ENCODE assay signal across 8 cellular contexts in genomic region chr2:37982147-37982582, GRCh38. TPM values are rescaled to one million over a fixed set of nuclear protein-coding genes. Genes with fewer than 3 reads are reported as not detected.
DNase-seq lines count a peak whose midpoint lies in the region; ATAC-seq and TF ChIP-seq lines count a peak whose summit lies in the region.

No MANE protein-coding gene starts in this region.

- H3K4me2 ChIP-seq in smooth muscle cell, result peak overlapping the region; percentile 83

- no peaks in the 10 kb centered on the region for H3K27me3 ChIP-seq in iPS-15b (ENCODE audit: control insufficient read depth, insufficient read depth, low read length)
- H3K27me3 ChIP-seq in smooth muscle cell (ENCODE audit: low read depth), result no peaks in the 10 kb centered on the region

- peaks cover 6% of the 10 kb centered on the region for H3K4me1 ChIP-seq in iPS-15b (ENCODE audit: control insufficient read depth, insufficient read depth, low read length)
- no peaks in the 10 kb centered on the region for H3K4me1 ChIP-seq in smooth muscle cell (ENCODE audit: low read depth)

- H3K79me2 ChIP-seq in smooth muscle cell (ENCODE audit: low read depth), result no peaks in the 10 kb centered on the region

- peak overlapping the region; percentile 81 for H2AFZ ChIP-seq in smooth muscle cell (ENCODE audit: low read depth)

- H3F3A ChIP-seq in smooth muscle cell (ENCODE audit: low read depth), result no peaks in the 10 kb centered on the region

- H4K20me1 ChIP-seq in smooth muscle cell (ENCODE audit: low read depth), result no peaks in the 10 kb centered on the region

- H3K36me3 ChIP-seq in iPS-15b (ENCODE audit: control insufficient read depth, insufficient read depth, low read length) (no peaks in the 10 kb centered on the region), smooth muscle cell (ENCODE audit: low read depth) (no peaks in the 10 kb centered on the region)

- H3K9ac ChIP-seq in iPS-15b (ENCODE audit: low read depth, low read length) (no peak overlapping the region), smooth muscle cell (ENCODE audit: low read depth) (no peak overlapping the region)

- in situ Hi-C loops in astrocyte of the cerebellum (cut with HindIII; ENCODE audit: low sequenced_read_pairs), result no loop called here

- H3K9me3 ChIP-seq in iPS-15b (ENCODE audit: control insufficient read depth, insufficient read depth, low read length) (no peaks in the 10 kb centered on the region), smooth muscle cell (replicated peaks; ENCODE audit: low read depth) (no peaks in the 10 kb centered on the region)

- no peak overlapping the region for H3K27ac ChIP-seq in smooth muscle cell (ENCODE audit: low read depth)

- no peak overlapping the region for H3K4me3 ChIP-seq in astrocyte of the cerebellum (ENCODE audit: low read depth, low read length)
- H3K4me3 ChIP-seq in iPS-15b (ENCODE audit: low read depth, low read length), result peak overlapping the region; percentile 38
- peak overlapping the region; percentile 40 for H3K4me3 ChIP-seq in smooth muscle cell

- DNase-seq in EL (peak; percentile 68), Kasumi-1 (lab: John Stamatoyannopoulos, UW) (peak; percentile 29 to 49), T follicular helper cell (ENCODE audit: low read depth) (peak; percentile 33), astrocyte of the cerebellum (ENCODE audit: low read depth) (peak; percentile 45), smooth muscle cell (lab: John Stamatoyannopoulos, UW; ENCODE audit: unreplicated experiment) (peak; percentile 38)

- TF ChIP-seq CTCF in astrocyte of the cerebellum (IDR thresholded peaks at IDR 0.05; ENCODE audit: low read depth, low read length, missing control alignments), result peak; percentile 82
- TF ChIP-seq CTCF in smooth muscle cell (IDR thresholded peaks at IDR 0.05; ENCODE audit: borderline replicate concordance, insufficient read depth, poor library complexity, severe bottlenecking), result peak; percentile 94

- WGBS in smooth muscle cell (ENCODE audit: low lambda C conversion rate), result 8% methylated on average over 3 of the region's 3 CpGs

- ATAC-seq in GM21737 (IDR thresholded peaks at IDR 0.05; ENCODE audit: unreplicated experiment) (no peak), GM21447 (IDR thresholded peaks at IDR 0.05; ENCODE audit: unreplicated experiment) (no peak)

RNA-seq across cellular contexts. Expression of gene RMDN2, which starts 57.1 kb away (rescaled TPM):
- total RNA-seq in smooth muscle cell, result 4.3 and 5.6 TPM in 2 replicates
- polyA plus RNA-seq in smooth muscle cell, result 3.6 and 5.0 TPM in 2 replicates
